In genomic region chr16:51392651-51393187, GRCh38 we compare ENCODE assay signal across 14 cellular contexts.
DNase-seq lines count a peak whose midpoint lies in the region; ATAC-seq, FAIRE-seq and TF ChIP-seq lines count a peak whose summit lies in the region.
"Had no signal": no experiment of that assay in that cellular context is flagged by ENCODE, and none has a peak within 500 bp of the region (broad histone marks: within the 10 kb centered on the region; RNA-seq: fewer than 3 reads in every experiment).

No MANE protein-coding gene starts in this region.

- no peak overlapping the region for H3K27ac ChIP-seq in IMR-90 (ENCODE audit: insufficient read depth, low read length)
- peak overlapping the region; percentile 48 for H3K27ac ChIP-seq in endothelial cell of umbilical vein (ENCODE audit: insufficient read depth, low read depth, low read length)

- DNase-seq in AG09309 (ENCODE audit: low read depth) (peak; percentile 80), IMR-90 (peak; percentile 85), endothelial cell of umbilical vein (ENCODE audit: low read depth, low spot score) (no peak), T-helper 9 cell (no peak)
- DNase-seq in activated CD4-positive, alpha-beta memory T cell treated with anti-CD3 and anti-CD28 coated beads for 36 hours: no peak
- DNase-seq: activated CD4-positive, alpha-beta T cell treated with anti-CD3 and anti-CD28 coated beads, Interleukin-2, amount 50 U/mL, for 1 hour; activated naive CD8-positive, alpha-beta T cell treated with anti-CD3 and anti-CD28 coated beads for 36 hours; NCI-H510A; SK-N-SH; stimulated activated CD4-positive, alpha-beta T cell treated with anti-CD3 and anti-CD28 coated beads, Interleukin-15, amount 100 ng/mL, for 24 hours; stimulated activated naive CD4-positive, alpha-beta T cell treated with Interleukin-2 at 50 U/mL for 16 hours had no signal

- intact Hi-C loops in IMR-90 (cut with micrococcal nuclease): loop anchor here (10.0 kb wide), 1 partner anchor 238 kb away; the partner anchor contains the start of gene SALL1
- intact Hi-C loops in endothelial cell of umbilical vein (cut with micrococcal nuclease): no loop called here
- intact Hi-C loops in activated CD4-positive, alpha-beta memory T cell treated with anti-CD3 and anti-CD28 coated beads for 36 hours (cut with micrococcal nuclease): no loop called here

- H2AFZ ChIP-seq in IMR-90 (replicated peaks; ENCODE audit: low read length, poor library complexity): peak overlapping the region; percentile 71
- H2AFZ ChIP-seq in endothelial cell of umbilical vein (ENCODE audit: low read depth, low read length): peak overlapping the region; percentile 26

- FAIRE-seq in endothelial cell of umbilical vein (lab: Jason Lieb, UNC): no peak

- H3K79me2 ChIP-seq in endothelial cell of umbilical vein (ENCODE audit: control insufficient read depth, insufficient read depth, low read length): no peaks in the 10 kb centered on the region

- H4K8ac ChIP-seq in IMR-90 (ENCODE audit: low read depth in 2 of 2, low read length in 2 of 2): peak overlapping the region in 1 of 2 experiments; percentile 20; a peak in 1 of 4 replicates

- peaks cover 6% of the 10 kb centered on the region for H3K9me3 Mint-ChIP-seq in nephron
- H3K9me3 Mint-ChIP-seq in activated CD4-positive, alpha-beta memory T cell treated with anti-CD3 and anti-CD28 coated beads for 36 hours: peaks cover 2% of the 10 kb centered on the region

- H3K9me3 ChIP-seq in IMR-90 (ENCODE audit: control insufficient read depth, insufficient read depth, low read length): peaks cover 2% of the 10 kb centered on the region; the same call in 1 of the 2 replicates
- no peaks in the 10 kb centered on the region for H3K9me3 ChIP-seq in endothelial cell of umbilical vein (replicated peaks; ENCODE audit: control insufficient read depth, insufficient read depth, low read length)
- H3K9me3 ChIP-seq: SK-N-SH had no signal

- TF ChIP-seq POLR2A in IMR-90 (IDR thresholded peaks at IDR 0.05; ENCODE audit: low read depth, low read length) (no peak), endothelial cell of umbilical vein (IDR thresholded peaks at IDR 0.05; ENCODE audit: low read depth, low read length) (no peak)

- no peak overlapping the region; the same call in 1 of the 2 replicates for H3K18ac ChIP-seq in IMR-90 (ENCODE audit: low read depth, low read length)

- no peak for TF ChIP-seq CTCF in AG09309 (IDR thresholded peaks at IDR 0.05; ENCODE audit: control insufficient read depth, insufficient read depth, low read depth, low read length, missing control alignments)
- no peak for TF ChIP-seq CTCF in IMR-90 (conservative IDR thresholded peaks at IDR 0.05; ENCODE audit: low read depth, low read length)
- no peak for TF ChIP-seq CTCF in endothelial cell of umbilical vein (IDR thresholded peaks at IDR 0.05; ENCODE audit: extremely low read depth in 1 of 2, insufficient read depth in 1 of 2, low read depth in 1 of 2, low read length in 2 of 2)
- TF ChIP-seq CTCF in nephron (IDR thresholded peaks at IDR 0.05; ENCODE audit: unreplicated experiment in 3 of 3): no peak

- H3K23ac ChIP-seq in IMR-90 (ENCODE audit: low read depth, low read length): no peak overlapping the region

- 40% methylated on average over 3 of the region's 12 CpGs; no CpG with 5 or more reads in 1 of the 2 experiments for WGBS in IMR-90 (ENCODE audit: extremely low coverage in 2 of 2, insufficient read length in 1 of 2), 2 experiments

- no peaks in the 10 kb centered on the region for H3K36me3 ChIP-seq in IMR-90 (ENCODE audit: control insufficient read depth, insufficient read depth, low read length)
- H3K36me3 ChIP-seq in endothelial cell of umbilical vein (ENCODE audit: control insufficient read depth in 2 of 2, extremely low read depth in 1 of 2, insufficient read depth in 2 of 2, low read length in 2 of 2): no peaks in the 10 kb centered on the region

- H3K56ac ChIP-seq in IMR-90 (ENCODE audit: extremely low read depth, insufficient read depth, low read length): no peak overlapping the region

- H3K36me3 Mint-ChIP-seq in nephron (ENCODE audit: low read depth): no peaks in the 10 kb centered on the region
- no peaks in the 10 kb centered on the region for H3K36me3 Mint-ChIP-seq in activated CD4-positive, alpha-beta memory T cell treated with anti-CD3 and anti-CD28 coated beads for 36 hours
- H3K36me3 Mint-ChIP-seq: activated naive CD8-positive, alpha-beta T cell treated with anti-CD3 and anti-CD28 coated beads for 36 hours had no signal

- BruUV-seq in IMR-90 (replicated peaks; lab: Mats Ljungman, UMichigan): no TSS peak
- no TSS peak for BruUV-seq in endothelial cell of umbilical vein (replicated peaks; lab: Mats Ljungman, UMichigan)

- H2BK120ac ChIP-seq in IMR-90 (ENCODE audit: low read depth, low read length): peak overlapping the region; percentile 54; the same call in 1 of the 2 replicates

- CTCF ChIA-PET in IMR-90 (lab: Yijun Ruan, JAX) (interaction anchor here (1.6 kb wide), 1 partner anchor 11 kb away, joined by 4 read pairs; no protein-coding TSS in a partner anchor), endothelial cell of umbilical vein (lab: Charles Lee) (no interaction called here)
- CTCF ChIA-PET in activated CD4-positive, alpha-beta memory T cell treated with anti-CD3 and anti-CD28 coated beads for 36 hours (lab: Charles Lee): no interaction called here

- peak overlapping the region; percentile 13; the same call in 1 of the 2 replicates for H3K4me2 ChIP-seq in IMR-90 (ENCODE audit: low read depth, low read length)
- no peak overlapping the region for H3K4me2 ChIP-seq in endothelial cell of umbilical vein (ENCODE audit: insufficient read depth, low read length)
- H3K4me2 ChIP-seq: SK-N-SH had no signal

- in situ Hi-C loops in IMR-90 (cut with MboI; ENCODE audit: low sequenced_read_pairs): no loop called here

- peak overlapping the region; percentile 31 for H2BK5ac ChIP-seq in IMR-90 (ENCODE audit: low read depth, low read length, poor library complexity, severe bottlenecking)

- no peak overlapping the region for H2BK15ac ChIP-seq in IMR-90 (ENCODE audit: low read depth, low read length)

- TF ChIP-seq RAD21 in IMR-90 (IDR thresholded peaks at IDR 0.05; ENCODE audit: low read length): no peak; the same call in 1 of the 2 replicates

- H2BK20ac ChIP-seq in IMR-90 (ENCODE audit: low read depth, low read length): peak overlapping the region; percentile 41; the same call in 1 of the 2 replicates

- H3K4me3 Mint-ChIP-seq in nephron: no peak overlapping the region
- H3K4me3 Mint-ChIP-seq in activated CD4-positive, alpha-beta memory T cell treated with anti-CD3 and anti-CD28 coated beads for 36 hours: no peak overlapping the region
- H3K4me3 Mint-ChIP-seq: activated naive CD8-positive, alpha-beta T cell treated with anti-CD3 and anti-CD28 coated beads for 36 hours had no signal

- H3K4me3 ChIP-seq in AG09309 (ENCODE audit: control insufficient read depth, low read depth, low read length): no peak overlapping the region
- H3K4me3 ChIP-seq in IMR-90 (ENCODE audit: insufficient read depth, low read depth, low read length): no peak overlapping the region
- H3K4me3 ChIP-seq in endothelial cell of umbilical vein (replicated peaks in 1 of 3; ENCODE audit: insufficient read depth in 1 of 3, low read depth in 1 of 3, low read length in 3 of 3): no peak overlapping the region

- H3K4me1 ChIP-seq in IMR-90 (ENCODE audit: control insufficient read depth, insufficient read depth, low read length) (peaks cover 7% of the 10 kb centered on the region; the same call in 1 of the 2 replicates), endothelial cell of umbilical vein (ENCODE audit: control insufficient read depth, extremely low read depth, insufficient read depth, low read length) (no peaks in the 10 kb centered on the region)

- no peak overlapping the region for H2AK9ac ChIP-seq in IMR-90 (replicated peaks; ENCODE audit: low read depth, low read length, poor library complexity)

- POLR2A ChIA-PET in IMR-90 (lab: Charles Lee; ENCODE audit: unreplicated experiment): no interaction called here
- POLR2A ChIA-PET in endothelial cell of umbilical vein (lab: Charles Lee): no interaction called here
- POLR2A ChIA-PET in activated CD4-positive, alpha-beta memory T cell treated with anti-CD3 and anti-CD28 coated beads for 36 hours (lab: Charles Lee): no interaction called here

- no peak overlapping the region for H4K5ac ChIP-seq in IMR-90 (ENCODE audit: low read depth, low read length)

- H3K27ac Mint-ChIP-seq in nephron: peak overlapping the region in 2 of 3 experiments; percentile 21 to 48
- no peak overlapping the region for H3K27ac Mint-ChIP-seq in activated CD4-positive, alpha-beta memory T cell treated with anti-CD3 and anti-CD28 coated beads for 36 hours
- H3K27ac Mint-ChIP-seq: activated naive CD8-positive, alpha-beta T cell treated with anti-CD3 and anti-CD28 coated beads for 36 hours had no signal

- peaks cover 12% of the 10 kb centered on the region for H3K27me3 Mint-ChIP-seq in nephron (ENCODE audit: low read depth)
- H3K27me3 Mint-ChIP-seq in activated CD4-positive, alpha-beta memory T cell treated with anti-CD3 and anti-CD28 coated beads for 36 hours: no peaks in the 10 kb centered on the region

- peaks cover 2% of the 10 kb centered on the region for H3K9me1 ChIP-seq in IMR-90 (ENCODE audit: insufficient read depth, low read length)
- no peaks in the 10 kb centered on the region for H3K9me1 ChIP-seq in endothelial cell of umbilical vein (replicated peaks; ENCODE audit: control insufficient read depth, extremely low read depth, insufficient read depth, low read length)

- peak overlapping the region; percentile 21; the same call in 1 of the 2 replicates for H3K14ac ChIP-seq in IMR-90 (replicated peaks; ENCODE audit: low read depth, low read length)

- H3K27me3 ChIP-seq in IMR-90 (ENCODE audit: control insufficient read depth, insufficient read depth, low read length) (no peaks in the 10 kb centered on the region), endothelial cell of umbilical vein (ENCODE audit: control insufficient read depth in 2 of 2, insufficient read depth in 2 of 2, low read length in 2 of 2) (no peaks in the 10 kb centered on the region)

- ATAC-seq in IMR-90 (ENCODE audit: low read depth): peak; percentile 73
- no peak for ATAC-seq in HG03025 (IDR thresholded peaks at IDR 0.05; ENCODE audit: low FRiP score, unreplicated experiment)
- no peak for ATAC-seq in GM18873 (IDR thresholded peaks at IDR 0.05; ENCODE audit: low FRiP score, unreplicated experiment)

- H3K4me1 Mint-ChIP-seq in nephron: peaks cover 6% of the 10 kb centered on the region
- no peaks in the 10 kb centered on the region for H3K4me1 Mint-ChIP-seq in activated CD4-positive, alpha-beta memory T cell treated with anti-CD3 and anti-CD28 coated beads for 36 hours (ENCODE audit: low read depth)
- H3K4me1 Mint-ChIP-seq: activated naive CD8-positive, alpha-beta T cell treated with anti-CD3 and anti-CD28 coated beads for 36 hours had no signal

- H4K20me1 ChIP-seq in IMR-90 (ENCODE audit: insufficient read depth, low read length) (no peaks in the 10 kb centered on the region), endothelial cell of umbilical vein (replicated peaks; ENCODE audit: control insufficient read depth, extremely low read depth, insufficient read depth, low read length) (no peaks in the 10 kb centered on the region)

- H3K79me1 ChIP-seq in IMR-90 (ENCODE audit: low read depth in 1 of 2, low read length in 2 of 2): no peaks in the 10 kb centered on the region

- no peak overlapping the region for H2AK5ac ChIP-seq in IMR-90 (ENCODE audit: low read depth, low read length)

- dilution Hi-C loops in IMR-90 (cut with HindIII; ENCODE audit: low sequenced_read_pairs, unreplicated experiment): no loop called here
- dilution Hi-C loops in endothelial cell of umbilical vein (cut with MboI; ENCODE audit: extremely low pct_ligation_motif_present, low sequenced_read_pairs): no loop called here

- H3K9ac ChIP-seq in IMR-90 (ENCODE audit: low read depth, low read length) (no peak overlapping the region), endothelial cell of umbilical vein (replicated peaks; ENCODE audit: extremely low read depth, insufficient read depth, low read length) (no peak overlapping the region)
- H3K9ac ChIP-seq: SK-N-SH had no signal

- H4K91ac ChIP-seq in IMR-90 (ENCODE audit: insufficient read depth, low read depth, low read length): peak overlapping the region; percentile 61; the same call in 1 of the 2 replicates

- H3K4ac ChIP-seq in IMR-90 (ENCODE audit: low read depth, low read length): peak overlapping the region; percentile 38

Comparison
In these comparisons a context has a peak if more than half of its experiments do, and no peak if none do; other contexts are left out.
1. DNase-seq: peak in AG09309 (single experiment) and IMR-90 (single experiment); none in endothelial cell of umbilical vein (single experiment), T-helper 9 cell (single experiment) and activated CD4-positive, alpha-beta memory T cell treated with anti-CD3 and anti-CD28 coated beads for 36 hours (single experiment).